ENCODE assay signal across 3 cellular contexts in the genomic region with DNA sequence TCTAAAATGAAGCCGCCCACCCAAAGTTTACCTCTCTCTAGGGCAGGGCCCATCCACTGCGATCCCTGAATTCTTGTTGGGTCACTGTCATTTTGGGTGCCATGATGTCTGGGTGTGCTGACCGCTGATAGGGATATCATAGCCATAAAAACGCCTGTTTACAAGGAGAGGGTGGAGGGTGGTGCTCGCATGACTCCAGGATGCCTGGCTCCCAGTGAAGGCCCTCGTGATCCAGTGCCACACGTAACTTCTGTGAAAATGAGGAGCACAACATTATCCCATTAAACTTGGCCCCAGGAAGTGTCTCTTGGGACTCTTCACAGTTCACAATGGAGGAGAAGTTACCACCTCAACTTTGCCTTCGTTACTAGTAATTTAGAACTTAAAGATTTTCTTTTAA.
TF ChIP-seq lines count a peak whose summit lies in the region.

No MANE protein-coding gene starts in this region.

TF ChIP-seq in A549, 52 proteins besides CTCF, POLR2A, EP300 and RAD21 (continued from another document):
- TF ChIP-seq FOSL2 (IDR thresholded peaks at IDR 0.05): no peak
- no peak for TF ChIP-seq FOSL2 (CRISPR knock-in tag; IDR thresholded peaks at IDR 0.05)
- TF ChIP-seq POLR2AphosphoS2 (conservative IDR thresholded peaks at IDR 0.05; ENCODE audit: low read length): no peak
- TF ChIP-seq CEBPB (IDR thresholded peaks at IDR 0.05): no peak
- no peak for TF ChIP-seq MAZ (IDR thresholded peaks at IDR 0.05; ENCODE audit: borderline replicate concordance, low read depth, low read length)
- no peak for TF ChIP-seq CHD4 (IDR thresholded peaks at IDR 0.05; ENCODE audit: borderline replicate concordance)
- no peak for TF ChIP-seq TP53 (CRISPR knock-in tag; IDR thresholded peaks at IDR 0.05)
- TF ChIP-seq NPAS2 (CRISPR knock-in tag; IDR thresholded peaks at IDR 0.05; ENCODE audit: borderline replicate concordance): no peak
- TF ChIP-seq HEYL (CRISPR knock-in tag; IDR thresholded peaks at IDR 0.05): no peak
- TF ChIP-seq FOXS1 (CRISPR knock-in tag; IDR thresholded peaks at IDR 0.05): no peak
TF ChIP-seq in A549: peak in this region for 0.

TF ChIP-seq in endothelial cell of umbilical vein, 7 proteins besides CTCF, POLR2A, EP300 and RAD21 (continued from another document):
- TF ChIP-seq FOS (IDR thresholded peaks at IDR 0.05; ENCODE audit: borderline replicate concordance, insufficient read depth, low read length) (no peak), POLR2AphosphoS5 (IDR thresholded peaks at IDR 0.05; ENCODE audit: insufficient read depth, low read depth, low read length) (no peak), JUN (IDR thresholded peaks at IDR 0.05; ENCODE audit: borderline replicate concordance, insufficient read depth, insufficient read length, low read depth) (no peak), MYC (IDR thresholded peaks at IDR 0.05; ENCODE audit: low read depth, low read length) (no peak)
- TF ChIP-seq, protein P1, sequence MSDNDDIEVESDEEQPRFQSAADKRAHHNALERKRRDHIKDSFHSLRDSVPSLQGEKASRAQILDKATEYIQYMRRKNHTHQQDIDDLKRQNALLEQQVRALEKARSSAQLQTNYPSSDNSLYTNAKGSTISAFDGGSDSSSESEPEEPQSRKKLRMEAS (IDR thresholded peaks at IDR 0.05; ENCODE audit: insufficient read depth, insufficient read length): no peak
TF ChIP-seq in endothelial cell of umbilical vein: peak in this region for 0.

TF ChIP-seq in SK-N-SH treated with all-trans-retinoic acid at 6 μM for 48 hours, 23 proteins besides CTCF, POLR2A, EP300 and RAD21:
- TF ChIP-seq, protein P2, sequence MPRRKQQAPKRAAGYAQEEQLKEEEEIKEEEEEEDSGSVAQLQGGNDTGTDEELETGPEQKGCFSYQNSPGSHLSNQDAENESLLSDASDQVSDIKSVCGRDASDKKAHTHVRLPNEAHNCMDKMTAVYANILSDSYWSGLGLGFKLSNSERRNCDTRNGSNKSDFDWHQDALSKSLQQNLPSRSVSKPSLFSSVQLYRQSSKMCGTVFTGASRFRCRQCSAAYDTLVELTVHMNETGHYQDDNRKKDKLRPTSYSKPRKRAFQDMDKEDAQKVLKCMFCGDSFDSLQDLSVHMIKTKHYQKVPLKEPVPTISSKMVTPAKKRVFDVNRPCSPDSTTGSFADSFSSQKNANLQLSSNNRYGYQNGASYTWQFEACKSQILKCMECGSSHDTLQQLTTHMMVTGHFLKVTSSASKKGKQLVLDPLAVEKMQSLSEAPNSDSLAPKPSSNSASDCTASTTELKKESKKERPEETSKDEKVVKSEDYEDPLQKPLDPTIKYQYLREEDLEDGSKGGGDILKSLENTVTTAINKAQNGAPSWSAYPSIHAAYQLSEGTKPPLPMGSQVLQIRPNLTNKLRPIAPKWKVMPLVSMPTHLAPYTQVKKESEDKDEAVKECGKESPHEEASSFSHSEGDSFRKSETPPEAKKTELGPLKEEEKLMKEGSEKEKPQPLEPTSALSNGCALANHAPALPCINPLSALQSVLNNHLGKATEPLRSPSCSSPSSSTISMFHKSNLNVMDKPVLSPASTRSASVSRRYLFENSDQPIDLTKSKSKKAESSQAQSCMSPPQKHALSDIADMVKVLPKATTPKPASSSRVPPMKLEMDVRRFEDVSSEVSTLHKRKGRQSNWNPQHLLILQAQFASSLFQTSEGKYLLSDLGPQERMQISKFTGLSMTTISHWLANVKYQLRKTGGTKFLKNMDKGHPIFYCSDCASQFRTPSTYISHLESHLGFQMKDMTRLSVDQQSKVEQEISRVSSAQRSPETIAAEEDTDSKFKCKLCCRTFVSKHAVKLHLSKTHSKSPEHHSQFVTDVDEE (CRISPR knock-in tag; IDR thresholded peaks at IDR 0.05): no peak
- TF ChIP-seq ISL1 (CRISPR knock-in tag; IDR thresholded peaks at IDR 0.05): no peak
- TF ChIP-seq ZFP3 (CRISPR knock-in tag; IDR thresholded peaks at IDR 0.05): no peak
- no peak for TF ChIP-seq TCF4 (CRISPR knock-in tag; IDR thresholded peaks at IDR 0.05; ENCODE audit: borderline replicate concordance)
- no peak for TF ChIP-seq ARNTL (CRISPR knock-in tag; IDR thresholded peaks at IDR 0.05; ENCODE audit: borderline replicate concordance, low read depth)
- no peak for TF ChIP-seq ZNF565 (CRISPR knock-in tag; conservative IDR thresholded peaks at IDR 0.05; ENCODE audit: low read depth)
- TF ChIP-seq SNAI2 (CRISPR knock-in tag; IDR thresholded peaks at IDR 0.05): no peak
- no peak for TF ChIP-seq BACH2 (CRISPR knock-in tag; IDR thresholded peaks at IDR 0.05; ENCODE audit: borderline replicate concordance)
- TF ChIP-seq GLIS3 (CRISPR knock-in tag; IDR thresholded peaks at IDR 0.05): no peak
- TF ChIP-seq, protein P3, sequence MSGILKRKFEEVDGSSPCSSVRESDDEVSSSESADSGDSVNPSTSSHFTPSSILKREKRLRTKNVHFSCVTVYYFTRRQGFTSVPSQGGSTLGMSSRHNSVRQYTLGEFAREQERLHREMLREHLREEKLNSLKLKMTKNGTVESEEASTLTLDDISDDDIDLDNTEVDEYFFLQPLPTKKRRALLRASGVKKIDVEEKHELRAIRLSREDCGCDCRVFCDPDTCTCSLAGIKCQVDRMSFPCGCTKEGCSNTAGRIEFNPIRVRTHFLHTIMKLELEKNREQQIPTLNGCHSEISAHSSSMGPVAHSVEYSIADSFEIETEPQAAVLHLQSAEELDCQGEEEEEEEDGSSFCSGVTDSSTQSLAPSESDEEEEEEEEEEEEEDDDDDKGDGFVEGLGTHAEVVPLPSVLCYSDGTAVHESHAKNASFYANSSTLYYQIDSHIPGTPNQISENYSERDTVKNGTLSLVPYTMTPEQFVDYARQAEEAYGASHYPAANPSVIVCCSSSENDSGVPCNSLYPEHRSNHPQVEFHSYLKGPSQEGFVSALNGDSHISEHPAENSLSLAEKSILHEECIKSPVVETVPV (CRISPR knock-in tag; IDR thresholded peaks at IDR 0.05): no peak
- TF ChIP-seq, protein P4, sequence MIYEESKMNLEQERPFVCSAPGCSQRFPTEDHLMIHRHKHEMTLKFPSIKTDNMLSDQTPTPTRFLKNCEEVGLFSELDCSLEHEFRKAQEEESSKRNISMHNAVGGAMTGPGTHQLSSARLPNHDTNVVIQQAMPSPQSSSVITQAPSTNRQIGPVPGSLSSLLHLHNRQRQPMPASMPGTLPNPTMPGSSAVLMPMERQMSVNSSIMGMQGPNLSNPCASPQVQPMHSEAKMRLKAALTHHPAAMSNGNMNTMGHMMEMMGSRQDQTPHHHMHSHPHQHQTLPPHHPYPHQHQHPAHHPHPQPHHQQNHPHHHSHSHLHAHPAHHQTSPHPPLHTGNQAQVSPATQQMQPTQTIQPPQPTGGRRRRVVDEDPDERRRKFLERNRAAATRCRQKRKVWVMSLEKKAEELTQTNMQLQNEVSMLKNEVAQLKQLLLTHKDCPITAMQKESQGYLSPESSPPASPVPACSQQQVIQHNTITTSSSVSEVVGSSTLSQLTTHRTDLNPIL (CRISPR knock-in tag; IDR thresholded peaks at IDR 0.05; ENCODE audit: low read depth): no peak
- TF ChIP-seq ESRRG (CRISPR knock-in tag; IDR thresholded peaks at IDR 0.05): no peak
- TF ChIP-seq ZC3H10 (CRISPR knock-in tag; IDR thresholded peaks at IDR 0.05): no peak
- no peak for TF ChIP-seq RARB (CRISPR knock-in tag; IDR thresholded peaks at IDR 0.05)
- TF ChIP-seq TOX (CRISPR knock-in tag; IDR thresholded peaks at IDR 0.05; ENCODE audit: borderline replicate concordance): no peak
- TF ChIP-seq CSDC2 (CRISPR knock-in tag; IDR thresholded peaks at IDR 0.05): no peak
- TF ChIP-seq ZFP30 (CRISPR knock-in tag; IDR thresholded peaks at IDR 0.05): no peak
- no peak for TF ChIP-seq OSR1 (CRISPR knock-in tag; IDR thresholded peaks at IDR 0.05)
- TF ChIP-seq ZNF70 (CRISPR knock-in tag; IDR thresholded peaks at IDR 0.05): no peak
- TF ChIP-seq ZNF8 (CRISPR knock-in tag; IDR thresholded peaks at IDR 0.05): no peak
